Comparison of ENCODE assay signal across 1 cellular context in the genomic region with DNA sequence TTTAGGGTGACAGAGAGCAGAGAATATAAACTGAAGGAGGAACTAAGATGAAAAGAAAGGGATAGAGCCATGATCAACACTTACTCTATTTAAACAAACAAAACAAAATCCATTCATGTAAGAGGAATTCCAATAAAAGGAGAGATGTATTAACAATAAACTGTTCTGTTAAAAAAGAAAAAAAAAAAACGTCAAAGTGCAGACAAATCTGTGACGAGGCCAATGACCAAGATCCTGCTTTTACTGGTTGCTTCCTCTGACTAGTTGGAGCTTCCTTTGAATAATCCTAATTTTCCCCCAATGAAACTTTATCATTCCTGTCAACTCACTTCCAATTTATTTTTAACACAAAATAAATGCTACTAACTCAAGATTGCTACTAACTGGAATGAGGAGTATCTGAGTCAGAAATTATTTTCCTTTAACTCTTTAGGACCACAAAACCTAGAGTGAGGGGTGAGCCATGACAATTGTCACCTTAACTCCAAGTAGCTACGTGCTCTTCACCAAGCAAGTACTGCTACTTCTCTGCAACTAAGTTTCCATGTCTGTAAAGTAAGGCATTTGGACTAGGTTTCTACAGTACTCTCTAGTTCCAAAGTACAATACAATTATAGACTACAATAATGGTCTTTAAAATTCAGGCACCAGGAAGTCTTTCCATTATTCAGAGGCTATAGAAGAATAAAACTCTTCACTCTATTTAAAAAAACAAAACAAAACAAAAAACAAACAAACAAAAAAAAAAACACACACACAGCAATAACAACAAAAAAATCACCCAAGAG.
TF ChIP-seq lines count a peak whose summit lies in the region.

No MANE protein-coding gene starts in this region.

TF ChIP-seq in A549, 52 proteins besides CTCF, POLR2A, EP300 and RAD21 (continued from another document):
- TF ChIP-seq, protein P1, sequence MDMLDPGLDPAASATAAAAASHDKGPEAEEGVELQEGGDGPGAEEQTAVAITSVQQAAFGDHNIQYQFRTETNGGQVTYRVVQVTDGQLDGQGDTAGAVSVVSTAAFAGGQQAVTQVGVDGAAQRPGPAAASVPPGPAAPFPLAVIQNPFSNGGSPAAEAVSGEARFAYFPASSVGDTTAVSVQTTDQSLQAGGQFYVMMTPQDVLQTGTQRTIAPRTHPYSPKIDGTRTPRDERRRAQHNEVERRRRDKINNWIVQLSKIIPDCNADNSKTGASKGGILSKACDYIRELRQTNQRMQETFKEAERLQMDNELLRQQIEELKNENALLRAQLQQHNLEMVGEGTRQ (IDR thresholded peaks at IDR 0.05): no peak
- TF ChIP-seq ESRRA (IDR thresholded peaks at IDR 0.05; ENCODE audit: borderline replicate concordance, low read length) (no peak), KDM1A (IDR thresholded peaks at IDR 0.05; ENCODE audit: low read depth) (no peak), CHD4 (IDR thresholded peaks at IDR 0.05; ENCODE audit: borderline replicate concordance) (no peak), ZC3H11A (IDR thresholded peaks at IDR 0.05) (no peak)
